Comparison of ENCODE assay signal across 8 cellular contexts in the genomic region with DNA sequence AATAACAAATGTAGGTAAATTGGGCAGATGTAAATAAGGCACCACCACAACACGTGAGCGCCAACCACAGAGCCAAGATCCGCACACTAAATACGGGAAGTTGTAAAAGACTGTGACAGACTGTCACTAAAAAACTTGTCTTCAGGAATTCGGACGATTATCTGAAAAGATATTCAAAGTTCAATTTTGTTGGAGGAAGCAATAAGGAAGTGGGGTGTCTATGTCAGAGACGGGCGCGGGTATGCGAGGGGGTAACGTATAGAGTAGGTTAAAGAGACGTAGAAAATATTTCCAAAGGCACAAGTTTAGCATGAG. TPM values are rescaled to one million over a fixed set of nuclear protein-coding genes. Genes with fewer than 3 reads are reported as not detected.
DNase-seq lines count a peak whose midpoint lies in the region; ATAC-seq, FAIRE-seq and TF ChIP-seq lines count a peak whose summit lies in the region.

No MANE protein-coding gene starts in this region.

- H3K9me3 Mint-ChIP-seq in T-cell, result no peaks in the 10 kb centered on the region

- peaks cover 7 to 18% of the 10 kb centered on the region in 2 experiments for H3K4me1 ChIP-seq in K562 (replicated peaks in 1 of 2; ENCODE audit: control insufficient read depth in 2 of 2, insufficient read depth in 2 of 2, low read length in 2 of 2)

- in situ Hi-C loops in GM13977 (cut with MboI; ENCODE audit: low pct_unique_long_range_greater_than_20kb, low sequenced_read_pairs, unreplicated experiment) (no loop called here), K562 (cut with MboI) (no loop called here)

- H3K27me3 ChIP-seq in K562 (ENCODE audit: control insufficient read depth in 2 of 2, insufficient read depth in 2 of 2, low read length in 2 of 2), result no peaks in the 10 kb centered on the region

- H3K36me3 Mint-ChIP-seq in T-cell, result peaks cover 13% of the 10 kb centered on the region

- H3K9me3 ChIP-seq in K562 (replicated peaks; ENCODE audit: control insufficient read depth, insufficient read depth, low read depth, low read length), result no peaks in the 10 kb centered on the region

- H3K4me1 Mint-ChIP-seq in T-cell, result peaks cover 55 to 59% (median 56%) of the 10 kb centered on the region in 3 donors

- peak overlapping the region; percentile 54 for H3K4me3 ChIP-seq in K562

- peak overlapping the region; percentile 81 to 91; a peak in 3 of 4 replicates for H3K9ac ChIP-seq in K562 (ENCODE audit: insufficient read depth in 1 of 2, low read depth in 2 of 2, low read length in 2 of 2)

- H4K20me1 ChIP-seq in K562 (replicated peaks; ENCODE audit: control insufficient read depth, insufficient read depth, low read length), result peaks cover 19% of the 10 kb centered on the region

- DNase-seq in GM13977 (ENCODE audit: low spot score) (peak; percentile 30), T-cell (peak in 25 of 34 experiments; percentile 21 to 68 (median 52)), K562 (ENCODE audit: extremely low read depth in 1 of 4, low spot score in 3 of 4) (no peak), left colon (peak; percentile 60 to 66), HT-29 (ENCODE audit: low spot score) (no peak), NCI-H1092 treated with DMSO at 0.1 percent for 48 hours (lab: John Stamatoyannopoulos, UW) (no peak)
- peak; percentile 14 to 22 for DNase-seq in stimulated activated CD8-positive, alpha-beta memory T cell treated with anti-CD3 and anti-CD28 coated beads, Interleukin-2, amount 100 ng/mL, for 1 hour (ENCODE audit: low read depth in 2 of 2)

- H2AFZ ChIP-seq in K562 (ENCODE audit: low read depth, low read length), result peak overlapping the region; percentile 96

- TF ChIP-seq RAD21 in K562 (CRISPR knock-in tag; conservative IDR thresholded peaks at IDR 0.05 in 1 of 2, IDR thresholded peaks at IDR 0.05 in 1 of 2), result no peak

- H3K4me3 Mint-ChIP-seq in T-cell, result peak overlapping the region; percentile 81 to 97 (median 87)

- no peak for TF ChIP-seq POLR2A in K562 (conservative IDR thresholded peaks at IDR 0.05)

- no peaks in the 10 kb centered on the region for H3K9me1 ChIP-seq in K562 (ENCODE audit: control insufficient read depth, insufficient read depth, low read length)

- POLR2A ChIA-PET in T-cell (lab: Charles Lee) (interaction anchor here (0.7 to 3.4 kb wide), 6 partner anchors 26 to 209 kb away, joined by 3 to 54 read pairs (median 4); a partner anchor contains a TSS), K562 (lab: Yijun Ruan, JAX) (interaction anchor here (1.5 kb wide), 1 partner anchor 9 kb away, joined by 8 read pairs; no protein-coding TSS in a partner anchor)

- CTCF ChIA-PET in T-cell (lab: Charles Lee), result interaction anchor here in 1 of 2 donors (1.0 to 3.4 kb wide), 4 partner anchors 27 to 45 kb away, joined by 4 to 23 read pairs (median 6); a partner anchor contains a TSS
- CTCF ChIA-PET in K562 (lab: Yijun Ruan, JAX; ENCODE audit: low intra/inter-chr PET ratio), result no interaction called here

- WGBS in K562 (ENCODE audit: insufficient coverage, low coverage, missing lambda C conversion rate), result 40% methylated on average over 12 of the region's 12 CpGs

- H3K36me3 ChIP-seq in K562 (ENCODE audit: control insufficient read depth, insufficient read depth, low read length), result peaks cover 28% of the 10 kb centered on the region

- H3K27me3 Mint-ChIP-seq in T-cell, result no peaks in the 10 kb centered on the region

- peak overlapping the region; percentile 100 for H3K27ac Mint-ChIP-seq in T-cell

- peak overlapping the region; percentile 81 for H3K27ac ChIP-seq in K562 (ENCODE audit: extremely low read depth, low read depth, low read length)

- peaks cover 36% of the 10 kb centered on the region for H3K79me2 ChIP-seq in K562 (ENCODE audit: control insufficient read depth, insufficient read depth, low read length)

- BruUV-seq in K562 (replicated peaks; lab: Mats Ljungman, UMichigan), result no TSS peak

- FAIRE-seq in K562 (lab: Jason Lieb, UNC), result no peak

- no peak for TF ChIP-seq EP300 in K562 (IDR thresholded peaks at IDR 0.05; ENCODE audit: low read length)

- ATAC-seq in HG03025 (IDR thresholded peaks at IDR 0.05; ENCODE audit: low FRiP score, unreplicated experiment), result peak; percentile 24
- no peak for ATAC-seq in T-cell (replicated peaks in 1 of 4)
- no peak for ATAC-seq in K562
- peak; percentile 4 for ATAC-seq in left colon

- intact Hi-C loops in K562 (cut with micrococcal nuclease) (loop anchor here (1.0 kb wide), 1 partner anchor 29 kb away; a partner anchor contains a TSS), left colon (cut with DNase I, micrococcal nuclease) (no loop called here)

- TF ChIP-seq CTCF in GM13977 (IDR thresholded peaks at IDR 0.05; ENCODE audit: extremely low read depth, insufficient read depth, missing control alignments) (no peak), K562 (IDR thresholded peaks at IDR 0.05 in 2 of 3, conservative IDR thresholded peaks at IDR 0.05 in 1 of 3; ENCODE audit: insufficient read depth in 2 of 3, low read depth in 1 of 3, low read length in 3 of 3) (no peak)

- H3K4me2 ChIP-seq in K562 (ENCODE audit: insufficient read depth, low read length), result peak overlapping the region; percentile 95

TF ChIP-seq in K562, 482 proteins besides CTCF, POLR2A, EP300 and RAD21 (continues in another document):
- TF ChIP-seq FOXK2 (conservative IDR thresholded peaks at IDR 0.05 in 1 of 2, IDR thresholded peaks at IDR 0.05 in 1 of 2; ENCODE audit: low read depth in 2 of 2), result peak; percentile 60 to 76
- TF ChIP-seq, protein P1, sequence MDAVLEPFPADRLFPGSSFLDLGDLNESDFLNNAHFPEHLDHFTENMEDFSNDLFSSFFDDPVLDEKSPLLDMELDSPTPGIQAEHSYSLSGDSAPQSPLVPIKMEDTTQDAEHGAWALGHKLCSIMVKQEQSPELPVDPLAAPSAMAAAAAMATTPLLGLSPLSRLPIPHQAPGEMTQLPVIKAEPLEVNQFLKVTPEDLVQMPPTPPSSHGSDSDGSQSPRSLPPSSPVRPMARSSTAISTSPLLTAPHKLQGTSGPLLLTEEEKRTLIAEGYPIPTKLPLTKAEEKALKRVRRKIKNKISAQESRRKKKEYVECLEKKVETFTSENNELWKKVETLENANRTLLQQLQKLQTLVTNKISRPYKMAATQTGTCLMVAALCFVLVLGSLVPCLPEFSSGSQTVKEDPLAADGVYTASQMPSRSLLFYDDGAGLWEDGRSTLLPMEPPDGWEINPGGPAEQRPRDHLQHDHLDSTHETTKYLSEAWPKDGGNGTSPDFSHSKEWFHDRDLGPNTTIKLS (IDR thresholded peaks at IDR 0.05; ENCODE audit: borderline replicate concordance, low read depth), result no peak
- TF ChIP-seq MYC (IDR thresholded peaks at IDR 0.05; ENCODE audit: low read depth, low read length), result 0 out of 2 replicates have a peak, but pooled peaks have one; percentile 12
- no peak for TF ChIP-seq MYC (CRISPR knock-in tag; IDR thresholded peaks at IDR 0.05; ENCODE audit: borderline replicate concordance, low read depth)
- no peak for TF ChIP-seq CEBPB (tag; IDR thresholded peaks at IDR 0.05)
- TF ChIP-seq NFRKB (IDR thresholded peaks at IDR 0.05; ENCODE audit: low read depth), result no peak
- TF ChIP-seq BHLHE40 (IDR thresholded peaks at IDR 0.05; ENCODE audit: low read length), result peak; percentile 80

RNA-seq across cellular contexts. Expression of a gene that starts 1.5 kb away (rescaled TPM):
- total RNA-seq in T-cell (100 to 1,000 TPM; 240 to 310 (median 290) TPM), K562 (2014; rRNA removed) (389 and 400 TPM in 2 replicates), K562 (2014; rRNA removed; fragmentation: Illumina TruSeq; extraction: Trizol) (604 and 619 TPM in 2 replicates), K562 (2015; rRNA removed; fragmentation: Illumina TruSeq; extraction: Trizol) (602 and 611 TPM in 2 replicates), K562 (2021) (453 and 469 TPM in 2 replicates), left colon (100 to 1,000 TPM; 440 to 482 TPM)
- total RNA-seq in K562 (2011; cell fraction: chromatin; rRNA removed; ENCODE audit: low replicate concordance), result 572 and 2,771 TPM in 2 replicates
- total RNA-seq in K562 (2011; cell fraction: nucleolus; rRNA removed), result 491 and 843 TPM in 2 replicates
- 1,092 and 1,338 TPM in 2 replicates for total RNA-seq in K562 (2011; cell fraction: nucleoplasm; rRNA removed)
- polyA plus RNA-seq in K562 (2011; rRNA removed) (593 and 719 TPM in 2 replicates), K562 (2014; fragmentation: Illumina TruSeq; extraction: Trizol) (541 and 657 TPM in 2 replicates), K562 (2014; fragmentation: Nextera tagmentation; extraction: Ambion mirVana) (100 to 1,000 TPM; 196 to 235 TPM), K562 (2014; rRNA removed) (528 and 557 TPM in 2 replicates)
- polyA plus RNA-seq in K562 (2011; cell fraction: cytosol; rRNA removed), result 64.5 and 201 TPM in 2 replicates
- 335 and 665 TPM in 2 replicates for polyA plus RNA-seq in K562 (2011; cell fraction: nucleus; rRNA removed)
- polyA plus RNA-seq in K562 (2012), result 452 and 478 TPM in 2 replicates
- polyA minus RNA-seq in K562 (2011; rRNA and poly(A)+ RNA removed), result 606 and 720 TPM in 2 replicates
- polyA minus RNA-seq in K562 (2011; cell fraction: cytosol; rRNA and poly(A)+ RNA removed), result 134 and 144 TPM in 2 replicates
- 199 and 484 TPM in 2 replicates for polyA minus RNA-seq in K562 (2011; cell fraction: nucleus; rRNA and poly(A)+ RNA removed)
- total RNA-seq in HT-29 (2014; rRNA removed; shearing (Covaris generic)), result 202 and 209 TPM in 2 replicates

RNA-seq across cellular contexts. Expression of a gene that starts 37.0 kb away (rescaled TPM):
- 10 to 100 TPM; 25.0 to 32.4 (median 30.0) TPM for total RNA-seq in T-cell
- 34.2 and 96.2 TPM in 2 replicates for total RNA-seq in K562 (2011; cell fraction: chromatin; rRNA removed; ENCODE audit: low replicate concordance)
- 23.2 and 24.1 TPM in 2 replicates for total RNA-seq in K562 (2011; cell fraction: nucleolus; rRNA removed)
- 45.8 and 68.9 TPM in 2 replicates for total RNA-seq in K562 (2011; cell fraction: nucleoplasm; rRNA removed)
- total RNA-seq in K562 (2014; rRNA removed), result 50.8 and 56.8 TPM in 2 replicates
- total RNA-seq in K562 (2014; rRNA removed; fragmentation: Illumina TruSeq; extraction: Trizol), result 67.3 and 80.5 TPM in 2 replicates
- 65.7 and 70.3 TPM in 2 replicates for total RNA-seq in K562 (2015; rRNA removed; fragmentation: Illumina TruSeq; extraction: Trizol)
- 57.9 and 62.7 TPM in 2 replicates for total RNA-seq in K562 (2021)
- 50.8 and 73.3 TPM in 2 replicates for polyA plus RNA-seq in K562 (2011; rRNA removed)
- polyA plus RNA-seq in K562 (2011; cell fraction: cytosol; rRNA removed), result 15.6 and 25.0 TPM in 2 replicates
- polyA plus RNA-seq in K562 (2011; cell fraction: nucleus; rRNA removed), result 52.3 and 89.0 TPM in 2 replicates
- polyA plus RNA-seq in K562 (2012), result 33.5 and 43.1 TPM in 2 replicates
- polyA plus RNA-seq in K562 (2014; fragmentation: Illumina TruSeq; extraction: Trizol), result 69.8 and 77.2 TPM in 2 replicates
- polyA plus RNA-seq in K562 (2014; fragmentation: Nextera tagmentation; extraction: Ambion mirVana), result 10 to 100 TPM; 37.6 to 49.0 TPM
- 62.1 and 64.0 TPM in 2 replicates for polyA plus RNA-seq in K562 (2014; rRNA removed)
- 97.2 and 98.8 TPM in 2 replicates for polyA minus RNA-seq in K562 (2011; rRNA and poly(A)+ RNA removed)
- polyA minus RNA-seq in K562 (2011; cell fraction: cytosol; rRNA and poly(A)+ RNA removed), result 22.7 and 32.0 TPM in 2 replicates
- polyA minus RNA-seq in K562 (2011; cell fraction: nucleus; rRNA and poly(A)+ RNA removed), result 22.6 and 41.0 TPM in 2 replicates
- total RNA-seq in left colon, result 10 to 100 TPM; 22.7 to 31.6 TPM
- 28.8 and 32.0 TPM in 2 replicates for total RNA-seq in HT-29 (2014; rRNA removed; shearing (Covaris generic))

Comparison
In these comparisons a context has a peak if more than half of its experiments do, and no peak if none do; other contexts are left out.
1. DNase-seq: peak in GM13977 (single experiment), T-cell (25 of 34), left colon (2 of 2) and stimulated activated CD8-positive, alpha-beta memory T cell treated with anti-CD3 and anti-CD28 coated beads, Interleukin-2, amount 100 ng/mL, for 1 hour (2 of 2); none in K562 (0 of 4), HT-29 (single experiment) and NCI-H1092 treated with DMSO at 0.1 percent for 48 hours (single experiment).
2. ATAC-seq: peak in HG03025 (single experiment) and left colon (single experiment); none in T-cell (0 of 4) and K562 (single experiment).